20 cellular contexts compared by ENCODE assay signal in genomic region chr3:147554332-147554731, GRCh38.
"Had no signal": no experiment of that assay in that cellular context is flagged by ENCODE, and none has a peak within 500 bp of the region (broad histone marks: within the 10 kb centered on the region; RNA-seq: fewer than 3 reads in every experiment).

No MANE protein-coding gene starts in this region.

- DNase-seq: activated CD4-positive, alpha-beta memory T cell treated with anti-CD3 and anti-CD28 coated beads for 36 hours; activated CD4-positive, alpha-beta T cell treated with anti-CD3 and anti-CD28 coated beads, Interleukin-2, amount 10 ng/mL, durations not matched to agents 24 days and 14 days; activated CD4-positive, CD25-positive, alpha-beta regulatory T cell treated with anti-CD3 and anti-CD28 coated beads, Interleukin-2, amount 50 U/mL, for 72 hours; activated CD8-positive, alpha-beta memory T cell treated with anti-CD3 and anti-CD28 coated beads, Interleukin-2, amount 50 U/mL, for 4 hours; activated effector memory CD4-positive, alpha-beta T cell treated with anti-CD3 and anti-CD28 coated beads, Interleukin-2, amount 50 U/mL, for 16 hours; activated naive CD4-positive, alpha-beta T cell treated with anti-CD3 and anti-CD28 coated beads, Interleukin-2, amount 10 ng/mL, durations not matched to agents 7 days and 5 days; activated naive CD8-positive, alpha-beta T cell treated with anti-CD3 and anti-CD28 coated beads, Interleukin-2, amount 10 ng/mL, durations not matched to agents 7 days and 5 days; activated T-cell treated with anti-CD3 and anti-CD28 coated beads, Interleukin-2, amount 50 U/mL, for 1 hour; brain microvascular endothelial cell; caudate nucleus; cortex of kidney; effector memory CD8-positive, alpha-beta T cell; erythroblast; islet precursor cell; left ventricle myocardium inferior; mesendoderm; mucosa of descending colon; right cardiac atrium; spleen; stimulated activated naive CD4-positive, alpha-beta T cell treated with Interleukin-2 at 50 U/mL for 16 hours had no signal
